In the genomic region with DNA sequence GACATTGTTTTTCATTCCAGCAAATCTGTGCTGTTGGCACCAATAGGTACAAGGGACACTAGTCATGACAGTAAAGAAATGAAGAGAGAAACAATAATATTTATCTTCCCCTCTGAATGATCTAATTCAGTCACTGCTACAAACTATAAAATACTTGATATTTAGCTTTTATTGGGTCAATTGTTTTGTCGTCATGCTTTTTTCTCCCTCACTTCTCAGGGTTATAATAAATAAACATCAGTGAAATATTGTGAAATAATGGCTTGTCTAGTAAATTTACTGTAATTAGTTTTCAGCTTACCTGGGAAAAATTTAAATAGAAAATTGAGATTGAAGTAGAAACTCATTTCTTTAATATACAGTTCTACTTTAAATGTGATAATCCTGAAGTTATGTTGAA, we compare ENCODE assay signal across 19 cellular contexts.
A peak's percentile ranks its signal among the peaks of the same experiment; 100 is the strongest.
DNase-seq lines count a peak whose midpoint lies in the region; TF ChIP-seq lines count a peak whose summit lies in the region.
"Had no signal": no experiment of that assay in that cellular context is flagged by ENCODE, and none has a peak within 500 bp of the region (broad histone marks: within the 10 kb centered on the region; RNA-seq: fewer than 3 reads in every experiment).

No MANE protein-coding gene starts in this region.

- H3K9me3 ChIP-seq in A673 (ENCODE audit: low read depth, low read length, poor library complexity, severe bottlenecking), result no peaks in the 10 kb centered on the region
- H3K9me3 ChIP-seq: BE2C had no signal

- no peaks in the 10 kb centered on the region for H3K36me3 ChIP-seq in A673 (ENCODE audit: insufficient read depth, low read length, poor library complexity, severe bottlenecking)
- H3K36me3 ChIP-seq: BE2C had no signal

- H3K27me3 ChIP-seq in A673 (replicated peaks; ENCODE audit: insufficient read depth, low read depth, low read length, poor library complexity), result no peaks in the 10 kb centered on the region
- H3K27me3 ChIP-seq: BE2C had no signal

- CTCF ChIA-PET in HEK293T (lab: Yijun Ruan, JAX) (no interaction called here), A673 (lab: Charles Lee) (no interaction called here)

- H3K4me1 ChIP-seq in A673 (ENCODE audit: insufficient read depth, low read length, poor library complexity, severe bottlenecking), result peaks cover 15% of the 10 kb centered on the region

- no peak overlapping the region for H3K27ac ChIP-seq in A673 (ENCODE audit: low read depth, low read length, poor library complexity, severe bottlenecking)
- H3K27ac ChIP-seq: 22Rv1, C4-2B, HL-60 had no signal

- DNase-seq in NCI-H82 (lab: John Stamatoyannopoulos, UW) (peak; percentile 53), NCI-H82 treated with DMSO at 0.1 percent for 48 hours (lab: John Stamatoyannopoulos, UW; ENCODE audit: unreplicated experiment) (no peak), HEK293T (ENCODE audit: extremely low spot score) (no peak), cerebellum (ENCODE audit: low spot score) (peak; percentile 3), A673 (ENCODE audit: low spot score) (no peak), 8988T (no peak)
- no peak for DNase-seq in activated CD4-positive, alpha-beta T cell treated with anti-CD3 and anti-CD28 coated beads for 1 hour
- DNase-seq in effector CD8-positive, alpha-beta T cell (lab: John Stamatoyannopoulos, UW), result no peak
- DNase-seq: BE2C; CD4-positive, alpha-beta memory T cell; DMS153; DMS79 treated with DMSO at 0.1 percent for 48 hours; EL; GDM1; H7 had no signal

- TF ChIP-seq CTCF in A673 (conservative IDR thresholded peaks at IDR 0.05; ENCODE audit: low read depth, low read length), result no peak

- BruUV-seq in A673 (replicated peaks; lab: Mats Ljungman, UMichigan), result no TSS peak

- H3K4me3 ChIP-seq in A673 (ENCODE audit: low read depth, low read length, poor library complexity, severe bottlenecking), result no peak overlapping the region
- H3K4me3 ChIP-seq: GM23338 had no signal

- POLR2A ChIA-PET in HEK293T (lab: Yijun Ruan, JAX) (no interaction called here), A673 (lab: Charles Lee; ENCODE audit: low non-redundant PET) (no interaction called here)

- intact Hi-C loops in A673 (cut with micrococcal nuclease; ENCODE audit: unreplicated experiment), result no loop called here

TF ChIP-seq in HEK293T, 16 proteins besides CTCF, POLR2A, EP300 and RAD21:
- TF ChIP-seq, protein P1, sequence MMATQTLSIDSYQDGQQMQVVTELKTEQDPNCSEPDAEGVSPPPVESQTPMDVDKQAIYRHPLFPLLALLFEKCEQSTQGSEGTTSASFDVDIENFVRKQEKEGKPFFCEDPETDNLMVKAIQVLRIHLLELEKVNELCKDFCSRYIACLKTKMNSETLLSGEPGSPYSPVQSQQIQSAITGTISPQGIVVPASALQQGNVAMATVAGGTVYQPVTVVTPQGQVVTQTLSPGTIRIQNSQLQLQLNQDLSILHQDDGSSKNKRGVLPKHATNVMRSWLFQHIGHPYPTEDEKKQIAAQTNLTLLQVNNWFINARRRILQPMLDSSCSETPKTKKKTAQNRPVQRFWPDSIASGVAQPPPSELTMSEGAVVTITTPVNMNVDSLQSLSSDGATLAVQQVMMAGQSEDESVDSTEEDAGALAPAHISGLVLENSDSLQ (IDR thresholded peaks at IDR 0.05), result peak; percentile 21; the same call in 1 of the 2 replicates
- TF ChIP-seq ARNT (IDR thresholded peaks at IDR 0.05) (no peak), TARDBP (IDR thresholded peaks at IDR 0.05) (no peak), ZNF384 (IDR thresholded peaks at IDR 0.05) (no peak)

Comparison
In these comparisons a context has a peak if more than half of its experiments do, and no peak if none do; other contexts are left out.
1. DNase-seq: peak in NCI-H82 (single experiment) and cerebellum (single experiment); none in NCI-H82 treated with DMSO at 0.1 percent for 48 hours (single experiment), HEK293T (single experiment), activated CD4-positive, alpha-beta T cell treated with anti-CD3 and anti-CD28 coated beads for 1 hour (single experiment), A673 (single experiment), 8988T (single experiment) and effector CD8-positive, alpha-beta T cell (single experiment).